ENCODE assay signal across 8 cellular contexts in genomic region chr3:49539659-49540560, GRCh38. TPM values are rescaled to one million over a fixed set of nuclear protein-coding genes. Genes with fewer than 3 reads are reported as not detected.
A peak's percentile ranks its signal among the peaks of the same experiment; 100 is the strongest.
DNase-seq lines count a peak whose midpoint lies in the region; ATAC-seq and TF ChIP-seq lines count a peak whose summit lies in the region.

No MANE protein-coding gene starts in this region.

- H3K4me1 ChIP-seq in CD8-positive, alpha-beta memory T cell (ENCODE audit: insufficient read depth, low read length): peaks cover 7% of the 10 kb centered on the region
- H3K4me1 ChIP-seq in duodenal mucosa (ENCODE audit: control insufficient read depth in 1 of 2, insufficient read depth in 2 of 2, low read length in 2 of 2) (peaks cover 13 to 15% of the 10 kb centered on the region in 2 donors), lower lobe of right lung (peaks cover 10% of the 10 kb centered on the region)

- intact Hi-C loops in lower lobe of right lung (cut with DNase I): no loop called here

- DNase-seq in CD8-positive, alpha-beta memory T cell: peak; percentile 83 to 92 (median 89)
- peak; percentile 86 to 88 for DNase-seq in HL-60 (ENCODE audit: low read depth in 1 of 2, low spot score in 1 of 2)
- DNase-seq in NCI-H82 treated with DMSO at 0.1 percent for 48 hours (lab: John Stamatoyannopoulos, UW; ENCODE audit: unreplicated experiment): peak; percentile 64
- DNase-seq in activated CD4-positive, alpha-beta memory T cell treated with anti-CD3 and anti-CD28 coated beads, Interleukin-2, amount 10 ng/mL, durations not matched to agents 7 days and 5 days: peak; percentile 92
- DNase-seq in lower lobe of right lung: peak; percentile 97
- DNase-seq in stimulated activated CD4-positive, alpha-beta T cell treated with anti-CD3 and anti-CD28 coated beads, TNF-alpha, amount 100 ng/mL, for 1 hour (ENCODE audit: low read depth in 3 of 3, low spot score in 1 of 3): peak; percentile 79 to 97 (median 85)

- no peaks in the 10 kb centered on the region for H3K27me3 ChIP-seq in CD8-positive, alpha-beta memory T cell (ENCODE audit: insufficient read depth, low read length, poor library complexity, severe bottlenecking)
- H3K27me3 ChIP-seq in HL-60 (ENCODE audit: insufficient read depth, poor library complexity, severe bottlenecking) (peaks cover 2% of the 10 kb centered on the region), duodenal mucosa (ENCODE audit: control insufficient read depth in 1 of 2, insufficient read depth in 2 of 2, low read length in 2 of 2) (no peaks in the 10 kb centered on the region), lower lobe of right lung (ENCODE audit: low read depth) (no peaks in the 10 kb centered on the region)

- H3K4me3 ChIP-seq in CD8-positive, alpha-beta memory T cell (ENCODE audit: low read length): peak overlapping the region; percentile 80
- H3K4me3 ChIP-seq in HL-60 (replicated peaks; ENCODE audit: insufficient read depth, low read length) (peak overlapping the region; percentile 52), duodenal mucosa (ENCODE audit: low read depth in 1 of 2, low read length in 2 of 2) (peak overlapping the region; percentile 65 to 76), lower lobe of right lung (peak overlapping the region; percentile 60)

- no peaks in the 10 kb centered on the region for H3K36me3 ChIP-seq in CD8-positive, alpha-beta memory T cell (ENCODE audit: insufficient read depth, low read length)
- H3K36me3 ChIP-seq in duodenal mucosa (ENCODE audit: control insufficient read depth in 1 of 2, insufficient read depth in 2 of 2, low read length in 2 of 2) (peaks cover 0 to 4% of the 10 kb centered on the region in 2 donors), lower lobe of right lung (no peaks in the 10 kb centered on the region)

- peaks cover 1 to 14% of the 10 kb centered on the region in 2 donors for H3K27me3 Mint-ChIP-seq in CD8-positive, alpha-beta memory T cell
- peaks cover 16% of the 10 kb centered on the region for H3K27me3 Mint-ChIP-seq in activated CD4-positive, alpha-beta memory T cell treated with anti-CD3 and anti-CD28 coated beads, Interleukin-2, amount 10 ng/mL, durations not matched to agents 7 days and 5 days

- peak overlapping the region in 7 of 8 donors; percentile 17 to 74 (median 64) for H3K27ac Mint-ChIP-seq in CD8-positive, alpha-beta memory T cell
- H3K27ac Mint-ChIP-seq in activated CD4-positive, alpha-beta memory T cell treated with anti-CD3 and anti-CD28 coated beads, Interleukin-2, amount 10 ng/mL, durations not matched to agents 7 days and 5 days: no peak overlapping the region

- H3K9me3 ChIP-seq in CD8-positive, alpha-beta memory T cell (ENCODE audit: low read length): no peaks in the 10 kb centered on the region
- H3K9me3 ChIP-seq in duodenal mucosa (ENCODE audit: control insufficient read depth in 1 of 2, low read length in 2 of 2) (no peaks in the 10 kb centered on the region), lower lobe of right lung (no peaks in the 10 kb centered on the region)

- peaks cover 0 to 2% (median 1%) of the 10 kb centered on the region in 3 donors for H3K36me3 Mint-ChIP-seq in CD8-positive, alpha-beta memory T cell
- no peaks in the 10 kb centered on the region for H3K36me3 Mint-ChIP-seq in activated CD4-positive, alpha-beta memory T cell treated with anti-CD3 and anti-CD28 coated beads, Interleukin-2, amount 10 ng/mL, durations not matched to agents 7 days and 5 days (ENCODE audit: low read depth)

- peaks cover 0 to 11% (median 6%) of the 10 kb centered on the region in 3 donors for H3K4me1 Mint-ChIP-seq in CD8-positive, alpha-beta memory T cell
- peaks cover 7% of the 10 kb centered on the region for H3K4me1 Mint-ChIP-seq in activated CD4-positive, alpha-beta memory T cell treated with anti-CD3 and anti-CD28 coated beads, Interleukin-2, amount 10 ng/mL, durations not matched to agents 7 days and 5 days

- peak overlapping the region; percentile 77 to 93 (median 83) for H3K4me3 Mint-ChIP-seq in CD8-positive, alpha-beta memory T cell
- peak overlapping the region; percentile 66 for H3K4me3 Mint-ChIP-seq in activated CD4-positive, alpha-beta memory T cell treated with anti-CD3 and anti-CD28 coated beads, Interleukin-2, amount 10 ng/mL, durations not matched to agents 7 days and 5 days

- H3K9ac ChIP-seq in duodenal mucosa (ENCODE audit: low read depth in 1 of 2, low read length in 2 of 2): peak overlapping the region; percentile 46 to 73

- TF ChIP-seq CTCF in HL-60 (IDR thresholded peaks at IDR 0.05; ENCODE audit: insufficient read depth, low read length): peak; percentile 49
- peak; percentile 92 for TF ChIP-seq CTCF in lower lobe of right lung (IDR thresholded peaks at IDR 0.05)

- peak; percentile 93 for ATAC-seq in GM19455 (IDR thresholded peaks at IDR 0.05; ENCODE audit: unreplicated experiment)
- peak; percentile 98 to 99 for ATAC-seq in lower lobe of right lung

- no peaks in the 10 kb centered on the region for H3K9me3 Mint-ChIP-seq in CD8-positive, alpha-beta memory T cell
- H3K9me3 Mint-ChIP-seq in activated CD4-positive, alpha-beta memory T cell treated with anti-CD3 and anti-CD28 coated beads, Interleukin-2, amount 10 ng/mL, durations not matched to agents 7 days and 5 days: peaks cover 2% of the 10 kb centered on the region

- CTCF ChIA-PET in CD8-positive, alpha-beta memory T cell (lab: Charles Lee): interaction anchor here (0.6 to 6.1 kb wide), 54 partner anchors 8 to 706 kb away, joined by 3 to 185 read pairs (median 4); partner anchors contain the start of genes AMIGO3, BSN, GMPPB and INKA1
- CTCF ChIA-PET in activated CD4-positive, alpha-beta memory T cell treated with anti-CD3 and anti-CD28 coated beads, Interleukin-2, amount 10 ng/mL, durations not matched to agents 7 days and 5 days (lab: Charles Lee): interaction anchor here (0.5 to 5.4 kb wide), 65 partner anchors 8 to 721 kb away, joined by 3 to 247 read pairs (median 5); partner anchors contain the start of genes AMIGO3, BSN, DAG1 and GMPPB

- POLR2A ChIA-PET in CD8-positive, alpha-beta memory T cell (lab: Charles Lee): interaction anchor here (1.0 to 1.9 kb wide), 6 partner anchors 12 to 263 kb away, joined by 3 to 28 read pairs (median 4); partner anchors contain the start of genes AMIGO3, BSN and INKA1
- POLR2A ChIA-PET in activated CD4-positive, alpha-beta memory T cell treated with anti-CD3 and anti-CD28 coated beads, Interleukin-2, amount 10 ng/mL, durations not matched to agents 7 days and 5 days (lab: Charles Lee): interaction anchor here (0.6 to 2.4 kb wide), 19 partner anchors 10 to 315 kb away, joined by 3 to 43 read pairs (median 4); partner anchors contain the start of genes BSN, GMPPB, MST1 and RHOA

- peak overlapping the region; percentile 59 for H3K27ac ChIP-seq in CD8-positive, alpha-beta memory T cell (ENCODE audit: low read depth, low read length)
- H3K27ac ChIP-seq in HL-60 (replicated peaks) (no peak overlapping the region), duodenal mucosa (ENCODE audit: low read depth, low read length) (peak overlapping the region; percentile 28), lower lobe of right lung (peak overlapping the region; percentile 79)

RNA-seq across cellular contexts. Expression of gene BSN, which starts 14.4 kb away (rescaled TPM):
- under 1 TPM; 0.33 to 0.46 TPM for total RNA-seq in CD8-positive, alpha-beta memory T cell
- not detected for polyA plus RNA-seq in CD8-positive, alpha-beta memory T cell
- under 1 TPM; 0.03 to 0.05 TPM for total RNA-seq in activated CD4-positive, alpha-beta memory T cell treated with anti-CD3 and anti-CD28 coated beads, Interleukin-2, amount 10 ng/mL, durations not matched to agents 7 days and 5 days
- 0.35 TPM for total RNA-seq in lower lobe of right lung
